10 cellular contexts compared by ENCODE assay signal in genomic region chr14:70803321-70804110, GRCh38. TPM values are rescaled to one million over a fixed set of nuclear protein-coding genes. Genes with fewer than 3 reads are reported as not detected.
DNase-seq lines count a peak whose midpoint lies in the region; ATAC-seq and TF ChIP-seq lines count a peak whose summit lies in the region.
"Had no signal": no experiment of that assay in that cellular context is flagged by ENCODE, and none has a peak within 500 bp of the region (broad histone marks: within the 10 kb centered on the region; RNA-seq: fewer than 3 reads in every experiment).

No MANE protein-coding gene starts in this region.

- peak; percentile 39 for DNase-seq in stimulated activated naive B cell treated with anti-CD40 and anti-IgM and Interleukin-4, amounts not matched to agents 10 μg/mL and 1 μg/mL and 100 μg/mL, for 72 hours
- DNase-seq in right cardiac atrium (no peak), iPS-NIHi7 (ENCODE audit: extremely low spot score) (no peak), smooth muscle cell (lab: John Stamatoyannopoulos, UW; ENCODE audit: unreplicated experiment) (no peak)
- DNase-seq: gastrocnemius medialis, right lobe of liver had no signal

- H3K9me3 Mint-ChIP-seq in stimulated activated naive B cell treated with anti-CD40 and anti-IgM and Interleukin-4, amounts not matched to agents 10 μg/mL and 1 μg/mL and 100 μg/mL, for 72 hours: peaks cover 0 to 2% of the 10 kb centered on the region in 2 donors
- H3K9me3 Mint-ChIP-seq: activated T-helper 1 cell treated with anti-CD3 and anti-CD28 coated beads, Interleukin-12 subunit alpha, Interleukin-12 subunit beta, Interleukin-2, Interleukin-4 antibody, amounts not matched to agents 30 ng/mL and 10 ng/mL and 1 ng/mL, durations not matched to agents 14 hours and 24 hours and 36 hours had no signal

- intact Hi-C loops in right cardiac atrium (cut with DNase I): no loop called here

- H3K27ac Mint-ChIP-seq in stimulated activated naive B cell treated with anti-CD40 and anti-IgM and Interleukin-4, amounts not matched to agents 10 μg/mL and 1 μg/mL and 100 μg/mL, for 72 hours: no peak overlapping the region
- H3K27ac Mint-ChIP-seq: activated T-helper 1 cell treated with anti-CD3 and anti-CD28 coated beads, Interleukin-12 subunit alpha, Interleukin-12 subunit beta, Interleukin-2, Interleukin-4 antibody, amounts not matched to agents 30 ng/mL and 10 ng/mL and 1 ng/mL, durations not matched to agents 14 hours and 24 hours and 36 hours had no signal

- H3K4me3 Mint-ChIP-seq in stimulated activated naive B cell treated with anti-CD40 and anti-IgM and Interleukin-4, amounts not matched to agents 10 μg/mL and 1 μg/mL and 100 μg/mL, for 72 hours: peak overlapping the region; percentile 29 to 60
- H3K4me3 Mint-ChIP-seq: activated T-helper 1 cell treated with anti-CD3 and anti-CD28 coated beads, Interleukin-12 subunit alpha, Interleukin-12 subunit beta, Interleukin-2, Interleukin-4 antibody, amounts not matched to agents 30 ng/mL and 10 ng/mL and 1 ng/mL, durations not matched to agents 14 hours and 24 hours and 36 hours had no signal

- H3K9me3 ChIP-seq in right cardiac atrium (ENCODE audit: control insufficient read depth, low read length): no peaks in the 10 kb centered on the region
- H3K9me3 ChIP-seq in smooth muscle cell (replicated peaks; ENCODE audit: low read depth): no peaks in the 10 kb centered on the region
- H3K9me3 ChIP-seq: gastrocnemius medialis, right lobe of liver had no signal

- no peak overlapping the region for H2AFZ ChIP-seq in smooth muscle cell (ENCODE audit: low read depth)

- WGBS in right cardiac atrium: 87% methylated on average over 3 of the region's 3 CpGs
- WGBS in smooth muscle cell (ENCODE audit: low lambda C conversion rate): 88% methylated on average over 3 of the region's 3 CpGs

- peaks cover 28% of the 10 kb centered on the region for H4K20me1 ChIP-seq in smooth muscle cell (ENCODE audit: low read depth)

- no peak overlapping the region for H3K27ac ChIP-seq in right cardiac atrium (ENCODE audit: low read length)
- H3K27ac ChIP-seq in smooth muscle cell (ENCODE audit: low read depth): no peak overlapping the region
- H3K27ac ChIP-seq: gastrocnemius medialis, right lobe of liver had no signal

- no peak overlapping the region for H3K9ac ChIP-seq in smooth muscle cell (ENCODE audit: low read depth)

- H3F3A ChIP-seq in smooth muscle cell (ENCODE audit: low read depth): no peaks in the 10 kb centered on the region

- H3K27me3 ChIP-seq in right cardiac atrium (ENCODE audit: control insufficient read depth, insufficient read depth): no peaks in the 10 kb centered on the region
- H3K27me3 ChIP-seq in smooth muscle cell (ENCODE audit: low read depth): peaks cover 19% of the 10 kb centered on the region
- H3K27me3 ChIP-seq: right lobe of liver had no signal

- H3K4me1 Mint-ChIP-seq in stimulated activated naive B cell treated with anti-CD40 and anti-IgM and Interleukin-4, amounts not matched to agents 10 μg/mL and 1 μg/mL and 100 μg/mL, for 72 hours: peaks cover 35 to 55% of the 10 kb centered on the region in 2 donors

- no peak for TF ChIP-seq CTCF in smooth muscle cell (IDR thresholded peaks at IDR 0.05; ENCODE audit: borderline replicate concordance, insufficient read depth, poor library complexity, severe bottlenecking)

- peaks cover 17 to 32% of the 10 kb centered on the region in 2 donors for H3K36me3 Mint-ChIP-seq in stimulated activated naive B cell treated with anti-CD40 and anti-IgM and Interleukin-4, amounts not matched to agents 10 μg/mL and 1 μg/mL and 100 μg/mL, for 72 hours

- no peak overlapping the region for H3K4me3 ChIP-seq in right cardiac atrium (ENCODE audit: low read length)
- H3K4me3 ChIP-seq in smooth muscle cell: no peak overlapping the region
- H3K4me3 ChIP-seq: gastrocnemius medialis, right lobe of liver had no signal

- H3K79me2 ChIP-seq in smooth muscle cell (ENCODE audit: low read depth): no peaks in the 10 kb centered on the region

- H3K4me2 ChIP-seq in smooth muscle cell: no peak overlapping the region

- H3K27me3 Mint-ChIP-seq in stimulated activated naive B cell treated with anti-CD40 and anti-IgM and Interleukin-4, amounts not matched to agents 10 μg/mL and 1 μg/mL and 100 μg/mL, for 72 hours: no peaks in the 10 kb centered on the region

- no peaks in the 10 kb centered on the region for H3K36me3 ChIP-seq in smooth muscle cell (ENCODE audit: low read depth)
- H3K36me3 ChIP-seq: right lobe of liver had no signal

- ATAC-seq in GM19023 (IDR thresholded peaks at IDR 0.05; ENCODE audit: unreplicated experiment) (peak; percentile 60), HG02678 (IDR thresholded peaks at IDR 0.05; ENCODE audit: unreplicated experiment) (peak; percentile 76), HG03565 (IDR thresholded peaks at IDR 0.05; ENCODE audit: unreplicated experiment) (peak; percentile 62), right cardiac atrium (no peak)
- peak; percentile 95 for ATAC-seq in stimulated activated naive B cell treated with anti-CD40 and anti-IgM and Interleukin-4, amounts not matched to agents 10 μg/mL and 1 μg/mL and 100 μg/mL, for 72 hours (replicated peaks)
- ATAC-seq: gastrocnemius medialis had no signal

- H3K4me1 ChIP-seq in right cardiac atrium (ENCODE audit: control insufficient read depth, insufficient read depth, low read length) (peaks cover 2% of the 10 kb centered on the region), smooth muscle cell (ENCODE audit: low read depth) (peaks cover 3% of the 10 kb centered on the region)
- H3K4me1 ChIP-seq: right lobe of liver had no signal

RNA-seq across cellular contexts. Expression of gene MAP3K9, which starts 5.8 kb away (rescaled TPM):
- 1 to 10 TPM; 1.6 to 2.5 (median 2.2) TPM for total RNA-seq in right cardiac atrium
- polyA plus RNA-seq in right cardiac atrium: 1.4 TPM
- total RNA-seq in smooth muscle cell: 2.0 and 2.4 TPM in 2 replicates
- polyA plus RNA-seq in smooth muscle cell: 0.22 and 1.8 TPM in 2 replicates

Comparison
In these comparisons a context has a peak if more than half of its experiments do, and no peak if none do; other contexts are left out.
1. ATAC-seq: peak in GM19023 (single experiment), HG02678 (single experiment), HG03565 (single experiment) and stimulated activated naive B cell treated with anti-CD40 and anti-IgM and Interleukin-4, amounts not matched to agents 10 μg/mL and 1 μg/mL and 100 μg/mL, for 72 hours (2 of 2); none in right cardiac atrium (0 of 2).